8 cellular contexts compared by ENCODE assay signal in the genomic region with DNA sequence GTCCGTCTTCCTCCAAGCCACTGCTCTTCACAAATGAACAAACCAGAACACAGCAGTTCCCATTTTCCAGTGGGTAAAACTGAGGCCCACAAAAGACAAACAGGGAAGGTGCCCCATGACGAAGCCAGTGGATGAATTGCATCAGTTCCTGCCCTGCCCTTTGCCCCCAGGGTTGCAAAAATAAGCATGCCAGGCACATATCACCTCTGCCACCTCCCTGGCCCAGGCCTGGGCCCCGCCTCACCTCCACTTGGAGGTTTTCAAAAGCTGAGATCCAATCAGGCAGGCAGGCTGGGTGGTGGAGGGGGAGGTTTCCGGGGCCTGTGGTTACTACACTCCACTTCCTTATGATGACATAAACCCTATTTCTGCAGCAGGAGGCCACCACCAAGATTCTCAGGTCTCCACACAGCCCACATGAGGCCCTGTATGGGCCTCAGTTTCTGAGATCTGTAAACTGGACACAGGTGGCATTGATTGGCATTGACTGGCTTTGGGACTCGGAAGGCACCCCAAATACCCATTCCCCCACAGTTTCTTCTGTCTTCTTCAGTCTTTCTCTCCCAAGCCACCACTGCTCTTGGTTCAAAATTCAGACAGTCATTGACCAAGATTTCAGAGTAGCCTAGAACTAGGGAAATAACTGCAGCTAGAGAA. TPM values are rescaled to one million over a fixed set of nuclear protein-coding genes. Genes with fewer than 3 reads are reported as not detected.
DNase-seq lines count a peak whose midpoint lies in the region; ATAC-seq and TF ChIP-seq lines count a peak whose summit lies in the region.

No MANE protein-coding gene starts in this region.

- peak overlapping the region; percentile 35 for H3K9ac ChIP-seq in SU-DHL-6 (ENCODE audit: low read length)

- H3K36me3 Mint-ChIP-seq in CD14-positive monocyte: peaks cover 0 to 2% of the 10 kb centered on the region in 2 donors
- peaks cover 15 to 20% of the 10 kb centered on the region in 2 donors for H3K36me3 Mint-ChIP-seq in activated naive CD4-positive, alpha-beta T cell treated with anti-CD3 and anti-CD28 coated beads, Interleukin-2, amount 50 U/mL, for 72 hours

- peaks cover 0 to 2% (median 0%) of the 10 kb centered on the region in 7 donors for H3K9me3 Mint-ChIP-seq in CD14-positive monocyte
- H3K9me3 Mint-ChIP-seq in activated naive CD4-positive, alpha-beta T cell treated with anti-CD3 and anti-CD28 coated beads, Interleukin-2, amount 50 U/mL, for 72 hours: no peaks in the 10 kb centered on the region

- peaks cover 89% of the 10 kb centered on the region for H3K4me1 Mint-ChIP-seq in CD14-positive monocyte

- peak overlapping the region; percentile 83 for H3K27ac ChIP-seq in SU-DHL-6 (ENCODE audit: low read depth, low read length)
- peak overlapping the region; percentile 67 to 88 for H3K27ac ChIP-seq in left lung
- peak overlapping the region in 1 of 4 donors; percentile 5 for H3K27ac ChIP-seq in esophagus muscularis mucosa (replicated peaks in 1 of 4)

- H3K4me3 Mint-ChIP-seq in CD14-positive monocyte: peak overlapping the region; percentile 53 to 71

- peaks cover 20 to 93% of the 10 kb centered on the region in 2 donors for H3K4me1 ChIP-seq in left lung
- peaks cover 34 to 63% (median 54%) of the 10 kb centered on the region in 4 donors for H3K4me1 ChIP-seq in esophagus muscularis mucosa

- intact Hi-C loops in CD14-positive monocyte (cut with micrococcal nuclease): no loop called here
- intact Hi-C loops in left lung (cut with DNase I): no loop called here
- intact Hi-C loops in esophagus muscularis mucosa (cut with DNase I): no loop called here

- ATAC-seq in GM19455 (IDR thresholded peaks at IDR 0.05; ENCODE audit: unreplicated experiment) (peak; percentile 61), HG03558 (IDR thresholded peaks at IDR 0.05; ENCODE audit: extremely low read depth, unreplicated experiment) (peak; percentile 44), left lung (peak; percentile 71)
- ATAC-seq in activated naive CD4-positive, alpha-beta T cell treated with anti-CD3 and anti-CD28 coated beads, Interleukin-2, amount 50 U/mL, for 72 hours: peak; percentile 74 to 83

- peak; percentile 83 for DNase-seq in CD14-positive monocyte (ENCODE audit: low spot score)
- DNase-seq in activated naive CD4-positive, alpha-beta T cell treated with anti-CD3 and anti-CD28 coated beads, Interleukin-2, amount 50 U/mL, for 72 hours (ENCODE audit: low spot score in 2 of 2): peak; percentile 78 to 90
- peak; percentile 85 to 91 for DNase-seq in left lung
- peak; percentile 72 to 83 for DNase-seq in stimulated activated CD8-positive, alpha-beta memory T cell treated with anti-CD3 and anti-CD28 coated beads, Interleukin-4, amount 100 ng/mL, for 4 hours (ENCODE audit: low read depth in 2 of 2, low spot score in 1 of 2)
- DNase-seq in esophagus muscularis mucosa (ENCODE audit: extremely low spot score): no peak

- peaks cover 0 to 11% (median 2%) of the 10 kb centered on the region in 3 donors for H3K27me3 Mint-ChIP-seq in CD14-positive monocyte (ENCODE audit: low read depth in 3 of 3)

- peaks cover 8% of the 10 kb centered on the region for H3F3A ChIP-seq in SU-DHL-6 (ENCODE audit: insufficient read depth)

- peak overlapping the region; percentile 90 to 97 (median 93) for H3K27ac Mint-ChIP-seq in CD14-positive monocyte
- H3K27ac Mint-ChIP-seq in activated naive CD4-positive, alpha-beta T cell treated with anti-CD3 and anti-CD28 coated beads, Interleukin-2, amount 50 U/mL, for 72 hours: peak overlapping the region; percentile 96 to 100

- no peaks in the 10 kb centered on the region for H3K9me2 ChIP-seq in SU-DHL-6 (replicated peaks; ENCODE audit: insufficient read depth, low read length)

- H3K27me3 ChIP-seq in SU-DHL-6 (ENCODE audit: low read length): no peaks in the 10 kb centered on the region
- H3K27me3 ChIP-seq in left lung: peaks cover 0 to 29% of the 10 kb centered on the region in 2 donors
- peaks cover 0 to 19% (median 0%) of the 10 kb centered on the region in 4 donors for H3K27me3 ChIP-seq in esophagus muscularis mucosa

- no peaks in the 10 kb centered on the region for H3K9me3 ChIP-seq in SU-DHL-6 (ENCODE audit: insufficient read depth, low read length)
- H3K9me3 ChIP-seq in left lung: no peaks in the 10 kb centered on the region
- H3K9me3 ChIP-seq in esophagus muscularis mucosa: no peaks in the 10 kb centered on the region

- TF ChIP-seq CTCF in CD14-positive monocyte (IDR thresholded peaks at IDR 0.05): no peak
- TF ChIP-seq CTCF in SU-DHL-6 (IDR thresholded peaks at IDR 0.05; ENCODE audit: insufficient read depth, low read length, poor library complexity, severe bottlenecking): no peak
- no peak for TF ChIP-seq CTCF in left lung (IDR thresholded peaks at IDR 0.05)
- no peak for TF ChIP-seq CTCF in esophagus muscularis mucosa (IDR thresholded peaks at IDR 0.05)

- H3K79me2 ChIP-seq in SU-DHL-6 (ENCODE audit: insufficient read depth, low read length): no peaks in the 10 kb centered on the region

- H4K20me1 ChIP-seq in SU-DHL-6 (ENCODE audit: low read depth, low read length): no peaks in the 10 kb centered on the region

- no peak for TF ChIP-seq POLR2A in esophagus muscularis mucosa (IDR thresholded peaks at IDR 0.05; ENCODE audit: low read depth)

- TF ChIP-seq EP300 in esophagus muscularis mucosa (IDR thresholded peaks at IDR 0.05): no peak

- WGBS in esophagus muscularis mucosa: 93% methylated on average over 4 of the region's 5 CpGs

- H3K4me2 ChIP-seq in SU-DHL-6 (ENCODE audit: low read depth, low read length, poor library complexity, severe bottlenecking): peak overlapping the region; percentile 45

- H3K4me3 ChIP-seq in SU-DHL-6 (ENCODE audit: insufficient read depth, low read length, poor library complexity, severe bottlenecking) (no peak overlapping the region), left lung (no peak overlapping the region), esophagus muscularis mucosa (no peak overlapping the region)

- peak overlapping the region; percentile 44 for H2AFZ ChIP-seq in SU-DHL-6 (ENCODE audit: low read depth, low read length, severe bottlenecking)

- H3K36me3 ChIP-seq in SU-DHL-6 (ENCODE audit: low read length) (no peaks in the 10 kb centered on the region), left lung (no peaks in the 10 kb centered on the region), esophagus muscularis mucosa (no peaks in the 10 kb centered on the region)

RNA-seq across cellular contexts. Expression of a gene that starts 4.1 kb away (rescaled TPM):
- polyA plus RNA-seq in CD14-positive monocyte: under 1 TPM; 0.18 to 0.30 TPM
- 10 to 100 TPM; 55.9 to 58.1 TPM for total RNA-seq in activated naive CD4-positive, alpha-beta T cell treated with anti-CD3 and anti-CD28 coated beads, Interleukin-2, amount 50 U/mL, for 72 hours
- total RNA-seq in left lung (1 to 10 TPM; 2.0 to 7.9 TPM), esophagus muscularis mucosa (1 to 10 TPM; 1.6 to 2.5 (median 1.9) TPM)

Comparison
In these comparisons a context has a peak if more than half of its experiments do, and no peak if none do; other contexts are left out.
1. RNA of a gene that starts 4.1 kb away (total RNA-seq): 55.9 to 58.1 TPM in activated naive CD4-positive, alpha-beta T cell treated with anti-CD3 and anti-CD28 coated beads, Interleukin-2, amount 50 U/mL, for 72 hours; 2.0 to 7.9 TPM in left lung and 1.6 to 2.5 TPM in esophagus muscularis mucosa; every median in the first group is over 4 times any median in the second.
2. Peak in every context shown above with its lines, with median percentiles within 50 percentile points of each other: ATAC-seq.